1 cellular context compared by ENCODE assay signal in the genomic region with DNA sequence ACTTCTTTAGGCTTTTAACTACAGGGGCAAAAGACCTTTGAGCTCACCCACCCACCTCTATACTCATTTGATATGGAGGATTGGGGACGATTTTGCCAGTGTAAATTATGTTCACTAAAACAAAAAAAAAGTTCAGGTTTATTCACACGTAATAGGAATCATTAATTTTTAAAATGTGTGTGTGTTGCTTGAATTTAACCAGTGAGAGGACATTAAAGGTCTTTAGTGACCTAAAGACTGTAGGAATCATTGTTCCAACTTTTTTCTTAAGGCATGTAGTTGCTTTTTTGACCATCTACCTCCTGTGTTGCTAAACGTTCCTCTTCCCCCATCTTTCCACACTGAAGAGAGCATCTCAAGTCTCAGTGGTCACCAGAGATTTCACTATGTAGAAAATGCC.
TF ChIP-seq lines count a peak whose summit lies in the region.

No MANE protein-coding gene starts in this region.

TF ChIP-seq in WTC11, 78 proteins besides CTCF, POLR2A, EP300 and RAD21 (continued from another document):
- TF ChIP-seq, protein P1, sequence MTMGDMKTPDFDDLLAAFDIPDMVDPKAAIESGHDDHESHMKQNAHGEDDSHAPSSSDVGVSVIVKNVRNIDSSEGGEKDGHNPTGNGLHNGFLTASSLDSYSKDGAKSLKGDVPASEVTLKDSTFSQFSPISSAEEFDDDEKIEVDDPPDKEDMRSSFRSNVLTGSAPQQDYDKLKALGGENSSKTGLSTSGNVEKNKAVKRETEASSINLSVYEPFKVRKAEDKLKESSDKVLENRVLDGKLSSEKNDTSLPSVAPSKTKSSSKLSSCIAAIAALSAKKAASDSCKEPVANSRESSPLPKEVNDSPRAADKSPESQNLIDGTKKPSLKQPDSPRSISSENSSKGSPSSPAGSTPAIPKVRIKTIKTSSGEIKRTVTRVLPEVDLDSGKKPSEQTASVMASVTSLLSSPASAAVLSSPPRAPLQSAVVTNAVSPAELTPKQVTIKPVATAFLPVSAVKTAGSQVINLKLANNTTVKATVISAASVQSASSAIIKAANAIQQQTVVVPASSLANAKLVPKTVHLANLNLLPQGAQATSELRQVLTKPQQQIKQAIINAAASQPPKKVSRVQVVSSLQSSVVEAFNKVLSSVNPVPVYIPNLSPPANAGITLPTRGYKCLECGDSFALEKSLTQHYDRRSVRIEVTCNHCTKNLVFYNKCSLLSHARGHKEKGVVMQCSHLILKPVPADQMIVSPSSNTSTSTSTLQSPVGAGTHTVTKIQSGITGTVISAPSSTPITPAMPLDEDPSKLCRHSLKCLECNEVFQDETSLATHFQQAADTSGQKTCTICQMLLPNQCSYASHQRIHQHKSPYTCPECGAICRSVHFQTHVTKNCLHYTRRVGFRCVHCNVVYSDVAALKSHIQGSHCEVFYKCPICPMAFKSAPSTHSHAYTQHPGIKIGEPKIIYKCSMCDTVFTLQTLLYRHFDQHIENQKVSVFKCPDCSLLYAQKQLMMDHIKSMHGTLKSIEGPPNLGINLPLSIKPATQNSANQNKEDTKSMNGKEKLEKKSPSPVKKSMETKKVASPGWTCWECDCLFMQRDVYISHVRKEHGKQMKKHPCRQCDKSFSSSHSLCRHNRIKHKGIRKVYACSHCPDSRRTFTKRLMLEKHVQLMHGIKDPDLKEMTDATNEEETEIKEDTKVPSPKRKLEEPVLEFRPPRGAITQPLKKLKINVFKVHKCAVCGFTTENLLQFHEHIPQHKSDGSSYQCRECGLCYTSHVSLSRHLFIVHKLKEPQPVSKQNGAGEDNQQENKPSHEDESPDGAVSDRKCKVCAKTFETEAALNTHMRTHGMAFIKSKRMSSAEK (CRISPR knock-in tag; IDR thresholded peaks at IDR 0.05; ENCODE audit: borderline replicate concordance), result no peak
- TF ChIP-seq NFYB (CRISPR knock-in tag; conservative IDR thresholded peaks at IDR 0.05; ENCODE audit: low read depth) (no peak), GRHL2 (CRISPR knock-in tag; IDR thresholded peaks at IDR 0.05; ENCODE audit: insufficient replicate concordance, severe bottlenecking) (no peak), TCF7 (CRISPR knock-in tag; IDR thresholded peaks at IDR 0.05; ENCODE audit: low read depth) (no peak), FOXJ3 (CRISPR knock-in tag; IDR thresholded peaks at IDR 0.05; ENCODE audit: borderline replicate concordance) (no peak), NR3C1 (CRISPR knock-in tag; conservative IDR thresholded peaks at IDR 0.05; ENCODE audit: low read depth) (no peak)
